17 cellular contexts compared by ENCODE assay signal in the genomic region with DNA sequence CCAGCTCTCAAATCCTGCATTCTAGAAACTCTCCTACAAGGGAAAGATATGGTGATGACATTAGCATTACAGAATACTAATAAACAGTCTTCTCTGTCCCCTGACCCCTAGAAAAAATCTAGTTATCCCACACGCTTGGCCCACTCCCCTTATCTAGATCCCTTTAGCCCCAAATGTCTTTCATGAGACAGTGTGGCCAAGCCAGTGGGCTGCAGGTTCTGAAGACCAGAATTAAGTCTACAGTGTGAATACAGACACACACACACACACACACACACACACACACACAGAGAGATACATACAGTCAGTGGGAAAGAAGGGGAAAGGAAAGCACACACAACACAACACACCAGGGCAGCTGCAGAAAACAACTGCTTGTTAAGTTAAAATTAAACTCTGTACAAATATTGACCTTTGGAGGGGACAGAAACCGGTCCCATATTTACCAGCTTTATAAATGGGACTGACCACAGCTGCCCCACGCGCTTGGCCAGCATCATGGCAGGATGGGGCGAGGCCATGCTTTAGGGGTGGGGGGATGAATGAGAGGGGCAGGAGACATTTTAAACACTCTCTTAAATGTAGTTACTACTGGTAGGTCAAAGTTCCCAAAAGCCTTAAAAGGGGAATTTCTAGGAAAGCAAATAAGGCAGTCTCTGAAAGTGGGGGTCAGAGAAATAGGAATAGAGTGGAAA. TPM values are rescaled to one million over a fixed set of nuclear protein-coding genes. Genes with fewer than 3 reads are reported as not detected.
DNase-seq lines count a peak whose midpoint lies in the region; ATAC-seq, FAIRE-seq and TF ChIP-seq lines count a peak whose summit lies in the region.
"Had no signal": no experiment of that assay in that cellular context is flagged by ENCODE, and none has a peak within 500 bp of the region (broad histone marks: within the 10 kb centered on the region; RNA-seq: fewer than 3 reads in every experiment).

No MANE protein-coding gene starts in this region.

- H3K27ac Mint-ChIP-seq in Caco-2 (ENCODE audit: unreplicated experiment) = peak overlapping the region; percentile 54
- H3K27ac Mint-ChIP-seq in activated naive CD8-positive, alpha-beta T cell treated with anti-CD3 and anti-CD28 coated beads for 36 hours = no peak overlapping the region
- H3K27ac Mint-ChIP-seq: CD4-positive, CD25-positive, alpha-beta regulatory T cell had no signal

- peak overlapping the region; percentile 46 for H3K4me3 Mint-ChIP-seq in Caco-2 (ENCODE audit: unreplicated experiment)
- no peak overlapping the region for H3K4me3 Mint-ChIP-seq in activated naive CD8-positive, alpha-beta T cell treated with anti-CD3 and anti-CD28 coated beads for 36 hours
- H3K4me3 Mint-ChIP-seq: CD4-positive, CD25-positive, alpha-beta regulatory T cell had no signal

- peak; percentile 63 to 81 for DNase-seq in Caco-2
- DNase-seq in NCI-H748 treated with DMSO at 0.1 percent for 48 hours (lab: John Stamatoyannopoulos, UW) = peak; percentile 61
- no peak for DNase-seq in kidney
- DNase-seq in pancreas = no peak
- DNase-seq in pons (ENCODE audit: low spot score) = no peak
- DNase-seq in activated naive CD8-positive, alpha-beta T cell treated with anti-CD3 and anti-CD28 coated beads for 36 hours = no peak
- DNase-seq: ACHN; CD4-positive, CD25-positive, alpha-beta regulatory T cell; DND-41; GF-D8; GOT3; Karpas-422; NCI-H1105 treated with DMSO at 0.1 percent for 48 hours; NCI-H2029 treated with DMSO at 0.1 percent for 48 hours; NCI-H524 had no signal

- no peak for TF ChIP-seq CTCF in Caco-2 (IDR thresholded peaks at IDR 0.05; ENCODE audit: insufficient read depth in 1 of 2, low read depth in 1 of 2, low read length in 1 of 2, severe bottlenecking in 1 of 2, unreplicated experiment in 1 of 2)
- TF ChIP-seq CTCF in kidney (IDR thresholded peaks at IDR 0.05; ENCODE audit: borderline replicate concordance, extremely low read depth, insufficient read depth) = no peak
- TF ChIP-seq CTCF in pancreas (IDR thresholded peaks at IDR 0.05) = no peak

- CTCF ChIA-PET in Caco-2 (lab: Charles Lee) = interaction anchor here (0.5 to 2.4 kb wide), 13 partner anchors 7 to 277 kb away, joined by 3 to 20 read pairs (median 4); a partner anchor contains a TSS

- intact Hi-C loops in Caco-2 (cut with micrococcal nuclease; ENCODE audit: unreplicated experiment) = loop anchor here (1.0 kb wide), 1 partner anchor 40 kb away; no protein-coding TSS in a partner anchor
- intact Hi-C loops in kidney (cut with DNase I) = no loop called here
- intact Hi-C loops in pancreas (cut with DNase I) = no loop called here

- H3K27me3 Mint-ChIP-seq in Caco-2 (ENCODE audit: insufficient read depth, unreplicated experiment) = no peaks in the 10 kb centered on the region
- H3K27me3 Mint-ChIP-seq in activated naive CD8-positive, alpha-beta T cell treated with anti-CD3 and anti-CD28 coated beads for 36 hours = no peaks in the 10 kb centered on the region
- H3K27me3 Mint-ChIP-seq: CD4-positive, CD25-positive, alpha-beta regulatory T cell had no signal

- H3K4me1 ChIP-seq in Caco-2 (peaks cover 51% of the 10 kb centered on the region), kidney (ENCODE audit: control insufficient read depth in 1 of 2, insufficient read depth in 1 of 2, low read depth in 1 of 2, low read length in 2 of 2) (peaks cover 7 to 9% of the 10 kb centered on the region in 2 donors), pancreas (peaks cover 0 to 11% (median 10%) of the 10 kb centered on the region in 3 donors)

- no peaks in the 10 kb centered on the region for H3K27me3 ChIP-seq in Caco-2 (replicated peaks; ENCODE audit: control insufficient read depth, insufficient read depth, low read length)
- H3K27me3 ChIP-seq in pancreas = no peaks in the 10 kb centered on the region

- ATAC-seq in pancreas = peak; percentile 31 to 95 (median 63)
- no peak for ATAC-seq in SK-N-SH treated with all-trans-retinoic acid at 6 μM for 48 hours
- ATAC-seq in GM21717 (IDR thresholded peaks at IDR 0.05; ENCODE audit: unreplicated experiment) = no peak

- no peaks in the 10 kb centered on the region for H3K36me3 Mint-ChIP-seq in Caco-2 (ENCODE audit: insufficient read depth, unreplicated experiment)
- H3K36me3 Mint-ChIP-seq in activated naive CD8-positive, alpha-beta T cell treated with anti-CD3 and anti-CD28 coated beads for 36 hours = peaks cover 6% of the 10 kb centered on the region

- H3K4me1 Mint-ChIP-seq in Caco-2 (ENCODE audit: low read depth, unreplicated experiment) = peaks cover 41% of the 10 kb centered on the region
- H3K4me1 Mint-ChIP-seq in activated naive CD8-positive, alpha-beta T cell treated with anti-CD3 and anti-CD28 coated beads for 36 hours = peaks cover 31% of the 10 kb centered on the region

- no peak overlapping the region for H3K4me3 ChIP-seq in Caco-2 (ENCODE audit: low read depth, low read length)
- H3K4me3 ChIP-seq in kidney (ENCODE audit: low read length in 2 of 2) = no peak overlapping the region
- no peak overlapping the region for H3K4me3 ChIP-seq in pancreas

- POLR2A ChIA-PET in Caco-2 (lab: Charles Lee) = interaction anchor here (1.0 to 1.4 kb wide), 3 partner anchors 12 to 51 kb away, joined by 3 to 4 read pairs (median 3); a partner anchor contains a TSS

- H3K9me3 Mint-ChIP-seq in Caco-2 (ENCODE audit: unreplicated experiment) = no peaks in the 10 kb centered on the region
- no peaks in the 10 kb centered on the region for H3K9me3 Mint-ChIP-seq in activated naive CD8-positive, alpha-beta T cell treated with anti-CD3 and anti-CD28 coated beads for 36 hours

- WGBS in pancreas, 2 donors = 37 to 40% methylated on average over 5 of the region's 5 CpGs

- no TSS peak for BruUV-seq in Caco-2 (replicated peaks; lab: Mats Ljungman, UMichigan)

- H3K9ac ChIP-seq in kidney (ENCODE audit: low read length in 2 of 2) = no peak overlapping the region

- H3K36me3 ChIP-seq in Caco-2 (ENCODE audit: control insufficient read depth, insufficient read depth, low read length) (no peaks in the 10 kb centered on the region), kidney (ENCODE audit: control insufficient read depth in 1 of 2, insufficient read depth in 2 of 2, low read length in 2 of 2) (no peaks in the 10 kb centered on the region), pancreas (no peaks in the 10 kb centered on the region)

- H3K27ac ChIP-seq in kidney (ENCODE audit: low read depth in 2 of 2, low read length in 2 of 2) = peak overlapping the region; percentile 0 to 11
- no peak overlapping the region for H3K27ac ChIP-seq in pancreas

- FAIRE-seq in kidney (lab: Jason Lieb, UNC) = no peak
- no peak for FAIRE-seq in pancreas (lab: Jason Lieb, UNC)

- no peaks in the 10 kb centered on the region for H3K9me3 ChIP-seq in Caco-2
- H3K9me3 ChIP-seq in kidney (ENCODE audit: control insufficient read depth in 1 of 2, low read length in 2 of 2) = no peaks in the 10 kb centered on the region
- no peaks in the 10 kb centered on the region for H3K9me3 ChIP-seq in pancreas

TF ChIP-seq in SK-N-SH treated with all-trans-retinoic acid at 6 μM for 48 hours, 23 proteins besides CTCF, POLR2A, EP300 and RAD21:
- TF ChIP-seq, protein P1, sequence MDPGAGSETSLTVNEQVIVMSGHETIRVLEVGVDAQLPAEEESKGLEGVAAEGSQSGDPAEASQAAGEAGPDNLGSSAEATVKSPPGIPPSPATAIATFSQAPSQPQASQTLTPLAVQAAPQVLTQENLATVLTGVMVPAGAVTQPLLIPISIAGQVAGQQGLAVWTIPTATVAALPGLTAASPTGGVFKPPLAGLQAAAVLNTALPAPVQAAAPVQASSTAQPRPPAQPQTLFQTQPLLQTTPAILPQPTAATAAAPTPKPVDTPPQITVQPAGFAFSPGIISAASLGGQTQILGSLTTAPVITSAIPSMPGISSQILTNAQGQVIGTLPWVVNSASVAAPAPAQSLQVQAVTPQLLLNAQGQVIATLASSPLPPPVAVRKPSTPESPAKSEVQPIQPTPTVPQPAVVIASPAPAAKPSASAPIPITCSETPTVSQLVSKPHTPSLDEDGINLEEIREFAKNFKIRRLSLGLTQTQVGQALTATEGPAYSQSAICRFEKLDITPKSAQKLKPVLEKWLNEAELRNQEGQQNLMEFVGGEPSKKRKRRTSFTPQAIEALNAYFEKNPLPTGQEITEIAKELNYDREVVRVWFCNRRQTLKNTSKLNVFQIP (CRISPR knock-in tag; IDR thresholded peaks at IDR 0.05; ENCODE audit: borderline replicate concordance, low read depth) = no peak
- TF ChIP-seq PPARA (CRISPR knock-in tag; IDR thresholded peaks at IDR 0.05; ENCODE audit: borderline replicate concordance) = no peak
- no peak for TF ChIP-seq BACH2 (CRISPR knock-in tag; IDR thresholded peaks at IDR 0.05; ENCODE audit: borderline replicate concordance)

RNA-seq across cellular contexts. Expression of a gene that starts 49.1 kb away (rescaled TPM):
- total RNA-seq in Caco-2 (2022) (28.5 and 29.6 TPM in 2 replicates), kidney (17.5 TPM), pancreas (1 to 10 TPM; 3.9 to 8.7 (median 7.4) TPM)
- polyA plus RNA-seq in kidney (ENCODE audit: insufficient read depth, low read depth, low replicate concordance) (17.7 TPM), pancreas (1 to 10 TPM; 4.1 to 4.2 TPM)
- total RNA-seq in activated naive CD8-positive, alpha-beta T cell treated with anti-CD3 and anti-CD28 coated beads for 36 hours = 10 to 100 TPM; 19.8 to 21.1 TPM

RNA-seq across cellular contexts. Expression of a gene that starts 50.8 kb away (rescaled TPM):
- 19.0 and 22.6 TPM in 2 replicates for total RNA-seq in Caco-2 (2022)
- 0.88 TPM for total RNA-seq in kidney
- 3.1 TPM for polyA plus RNA-seq in kidney (ENCODE audit: insufficient read depth, low read depth, low replicate concordance)
- total RNA-seq in pancreas = under 1 TPM in 2 of 6 donors, not detected in 4; 0.09 to 0.19 TPM
- under 1 TPM in 1 of 2 donors, not detected in 1; 0.09 TPM for polyA plus RNA-seq in pancreas
- total RNA-seq in activated naive CD8-positive, alpha-beta T cell treated with anti-CD3 and anti-CD28 coated beads for 36 hours = not detected
- total RNA-seq: CD4-positive, CD25-positive, alpha-beta regulatory T cell had no signal
- polyA plus RNA-seq: CD4-positive, CD25-positive, alpha-beta regulatory T cell had no signal

RNA-seq across cellular contexts. Expression of a gene that starts 58.3 kb away (rescaled TPM):
- total RNA-seq in Caco-2 (2022) (6.5 and 7.1 TPM in 2 replicates), kidney (2.8 TPM), pancreas (1 to 10 TPM in 1 of 6 donors, under 1 TPM in 5; 0.16 to 2.4 (median 0.68) TPM)
- polyA plus RNA-seq in kidney (ENCODE audit: insufficient read depth, low read depth, low replicate concordance) (10.9 TPM), pancreas (1 to 10 TPM; 1.8 to 3.0 TPM)
- 1 to 10 TPM in 1 of 2 experiments, under 1 TPM in 1; 0.92 to 1.1 TPM for total RNA-seq in activated naive CD8-positive, alpha-beta T cell treated with anti-CD3 and anti-CD28 coated beads for 36 hours
- polyA plus RNA-seq: CD4-positive, CD25-positive, alpha-beta regulatory T cell had no signal

Comparison
In these comparisons a context has a peak if more than half of its experiments do, and no peak if none do; other contexts are left out.
1. DNase-seq: peak in Caco-2 (2 of 2) and NCI-H748 treated with DMSO at 0.1 percent for 48 hours (single experiment); none in kidney (single experiment), pancreas (0 of 6), pons (single experiment) and activated naive CD8-positive, alpha-beta T cell treated with anti-CD3 and anti-CD28 coated beads for 36 hours (single experiment).
2. H3K27ac ChIP-seq: peak in kidney (2 of 2); none in pancreas (0 of 4).
3. ATAC-seq: peak in pancreas (4 of 4); none in SK-N-SH treated with all-trans-retinoic acid at 6 μM for 48 hours (single experiment) and GM21717 (single experiment).
4. RNA of a gene that starts 50.8 kb away (total RNA-seq): 19.0 to 22.6 TPM in Caco-2; 0.88 TPM in kidney (single experiment), 0.09 to 0.19 TPM in pancreas and not detected in activated naive CD8-positive, alpha-beta T cell treated with anti-CD3 and anti-CD28 coated beads for 36 hours; every median in the first group is over 10 times any median in the second.